ENCODE assay signal across 10 cellular contexts in genomic region chr17:77438241-77439204, GRCh38.
DNase-seq lines count a peak whose midpoint lies in the region; ATAC-seq and TF ChIP-seq lines count a peak whose summit lies in the region.
"Had no signal": no experiment of that assay in that cellular context is flagged by ENCODE, and none has a peak within 500 bp of the region (broad histone marks: within the 10 kb centered on the region; RNA-seq: fewer than 3 reads in every experiment).

No MANE protein-coding gene starts in this region.

- peaks cover 91% of the 10 kb centered on the region for H3K4me1 ChIP-seq in CD8-positive, alpha-beta T cell (ENCODE audit: insufficient read depth, low read length)
- peaks cover 38 to 44% of the 10 kb centered on the region in 2 donors for H3K4me1 ChIP-seq in neuronal stem cell (ENCODE audit: control insufficient read depth in 2 of 2, insufficient read depth in 1 of 2, low read depth in 1 of 2, low read length in 2 of 2)

- H3K4me3 Mint-ChIP-seq in CD8-positive, alpha-beta T cell = peak overlapping the region; percentile 65

- CTCF ChIA-PET in CD8-positive, alpha-beta T cell (lab: Charles Lee) = interaction anchor here (0.9 to 4.4 kb wide), 9 partner anchors 9 to 105 kb away, joined by 3 to 41 read pairs (median 5); no protein-coding TSS in a partner anchor

- H2AK5ac ChIP-seq in neuronal stem cell (ENCODE audit: low read depth, low read length) = peak overlapping the region; percentile 100

- in situ Hi-C loops in KBM-7 (cut with MboI; ENCODE audit: low pct_unique_long_range_greater_than_20kb, low sequenced_read_pairs) = no loop called here

- peak overlapping the region; percentile 41 for H2BK15ac ChIP-seq in neuronal stem cell (ENCODE audit: low read length)

- no peaks in the 10 kb centered on the region for H3K36me3 ChIP-seq in CD8-positive, alpha-beta T cell (ENCODE audit: insufficient read depth, low read length)
- H3K36me3 ChIP-seq in neuronal stem cell (replicated peaks in 1 of 2; ENCODE audit: control insufficient read depth in 2 of 2, insufficient read depth in 2 of 2, low read length in 2 of 2) = peaks cover 0 to 4% of the 10 kb centered on the region in 2 donors

- H4K91ac ChIP-seq in neuronal stem cell (ENCODE audit: low read depth, low read length, poor library complexity) = no peak overlapping the region

- H3K27ac ChIP-seq in CD8-positive, alpha-beta T cell (ENCODE audit: low read depth, low read length) = peak overlapping the region; percentile 39
- peak overlapping the region; percentile 72 for H3K27ac ChIP-seq in angular gyrus (ENCODE audit: low read depth, low read length)
- no peak overlapping the region for H3K27ac ChIP-seq in neuronal stem cell (replicated peaks; ENCODE audit: low read length)

- intact Hi-C loops in CD8-positive, alpha-beta T cell (cut with DNase I, micrococcal nuclease) = no loop called here

- H3K27me3 Mint-ChIP-seq in CD8-positive, alpha-beta T cell (ENCODE audit: low read depth) = no peaks in the 10 kb centered on the region

- peak overlapping the region; percentile 97 for H3K27ac Mint-ChIP-seq in CD8-positive, alpha-beta T cell

- no peak overlapping the region for H3K4me2 ChIP-seq in neuronal stem cell (ENCODE audit: insufficient read depth, low read length, poor library complexity, severe bottlenecking)

- no peak for DNase-seq in CD8-positive, alpha-beta T cell
- peak; percentile 67 for DNase-seq in KBM-7
- no peak for DNase-seq in neuronal stem cell (ENCODE audit: low spot score)
- DNase-seq in activated CD4-positive, CD25-positive, alpha-beta regulatory T cell treated with anti-CD3 and anti-CD28 coated beads, Interleukin-2, amount 50 U/mL, for 72 hours = no peak
- no peak for DNase-seq in NCI-H446 treated with DMSO at 0.1 percent for 48 hours (lab: John Stamatoyannopoulos, UW)
- DNase-seq in kidney glomerular epithelial cell (lab: John Stamatoyannopoulos, UW) = no peak
- DNase-seq: erythroblast, NCI-H1436 had no signal

- no peak overlapping the region for H2BK5ac ChIP-seq in neuronal stem cell (ENCODE audit: low read length)

- H2AFZ ChIP-seq in neuronal stem cell (ENCODE audit: low read length) = no peak overlapping the region

- no peaks in the 10 kb centered on the region for H3K27me3 ChIP-seq in CD8-positive, alpha-beta T cell (ENCODE audit: insufficient read depth, low read length)
- H3K27me3 ChIP-seq in neuronal stem cell (ENCODE audit: control insufficient read depth in 3 of 3, insufficient read depth in 3 of 3, low read depth in 1 of 3, low read length in 3 of 3) = no peaks in the 10 kb centered on the region

- no peaks in the 10 kb centered on the region for H3K9me3 ChIP-seq in CD8-positive, alpha-beta T cell (ENCODE audit: low read length)
- no peaks in the 10 kb centered on the region for H3K9me3 ChIP-seq in neuronal stem cell (replicated peaks in 1 of 2; ENCODE audit: control insufficient read depth in 2 of 2, insufficient read depth in 1 of 2, low read depth in 1 of 2, low read length in 2 of 2)

- no peak overlapping the region for H3K9ac ChIP-seq in neuronal stem cell (ENCODE audit: low read depth, low read length, poor library complexity)

- H3K18ac ChIP-seq in neuronal stem cell (ENCODE audit: low read length) = peak overlapping the region; percentile 93

- H3K4ac ChIP-seq in neuronal stem cell (ENCODE audit: low read length) = no peak overlapping the region

- POLR2A ChIA-PET in CD8-positive, alpha-beta T cell (lab: Charles Lee) = interaction anchor here (1.5 to 17.2 kb wide), 5 partner anchors 11 to 34 kb away, joined by 5 to 242 read pairs (median 53); no protein-coding TSS in a partner anchor

- H3K79me1 ChIP-seq in neuronal stem cell (ENCODE audit: low read depth, low read length) = peaks cover 29% of the 10 kb centered on the region

- H2BK12ac ChIP-seq in neuronal stem cell (ENCODE audit: low read length) = no peak overlapping the region

- peak overlapping the region; percentile 14 for H3K4me3 ChIP-seq in CD8-positive, alpha-beta T cell (ENCODE audit: low read depth, low read length)
- H3K4me3 ChIP-seq in neuronal stem cell (ENCODE audit: low read length in 2 of 2) = no peak overlapping the region

- H3K36me3 Mint-ChIP-seq in CD8-positive, alpha-beta T cell = peaks cover 14% of the 10 kb centered on the region

- no peak overlapping the region for H3K23ac ChIP-seq in neuronal stem cell (ENCODE audit: low read depth, low read length, poor library complexity)

- no CpG with 5 or more reads among the region's 14 CpGs for WGBS in neuronal stem cell (ENCODE audit: extremely low coverage in 2 of 2, insufficient read length in 2 of 2, insufficient replicate concordance in 1 of 2), 2 donors

- ATAC-seq in CD8-positive, alpha-beta T cell = no peak
- no peak for ATAC-seq in HG02973 (IDR thresholded peaks at IDR 0.05; ENCODE audit: unreplicated experiment)

- H3K4me1 Mint-ChIP-seq in CD8-positive, alpha-beta T cell (ENCODE audit: low read depth) = peaks cover 91% of the 10 kb centered on the region

- H4K8ac ChIP-seq in neuronal stem cell (ENCODE audit: low read depth, low read length) = no peak overlapping the region

- TF ChIP-seq CTCF in CD8-positive, alpha-beta T cell (IDR thresholded peaks at IDR 0.05) = no peak

- H3K9me3 Mint-ChIP-seq in CD8-positive, alpha-beta T cell = no peaks in the 10 kb centered on the region

- no peak overlapping the region for H2BK120ac ChIP-seq in neuronal stem cell (ENCODE audit: low read depth, low read length)

- peak overlapping the region; percentile 9 for H3K14ac ChIP-seq in neuronal stem cell (ENCODE audit: low read length)
